In the genomic region with DNA sequence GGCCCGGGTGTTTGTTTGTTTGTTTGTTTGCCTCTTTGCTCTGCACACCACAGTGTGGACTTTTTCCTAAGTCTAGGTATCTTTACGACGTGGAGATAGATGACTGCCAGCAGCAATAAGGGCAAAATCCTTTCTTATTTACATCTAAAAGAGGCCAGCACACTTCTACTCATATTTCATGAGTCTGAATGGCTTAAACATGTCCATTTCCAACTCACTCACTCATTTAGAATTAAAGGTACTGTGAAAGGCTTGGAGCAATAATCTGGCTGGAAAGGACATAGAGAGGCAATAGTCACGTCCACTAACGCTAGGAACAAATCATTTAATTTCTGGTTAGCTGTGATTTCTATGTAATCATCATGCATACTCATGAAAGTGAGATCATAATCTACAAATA, we compare ENCODE assay signal across 20 cellular contexts.
"Had no signal": no experiment of that assay in that cellular context is flagged by ENCODE, and none has a peak within 500 bp of the region (broad histone marks: within the 10 kb centered on the region; RNA-seq: fewer than 3 reads in every experiment).

No MANE protein-coding gene starts in this region.

- H2AFZ ChIP-seq: neural progenitor cell had no signal

- FAIRE-seq: endometrium had no signal

- H3K36me3 ChIP-seq: left lung, neural progenitor cell, sigmoid colon, spleen, thoracic aorta, vagina had no signal

- H3K27ac ChIP-seq: foreskin keratinocyte, neural progenitor cell, sigmoid colon, spleen, thoracic aorta, vagina had no signal

- H3K4me3 ChIP-seq: left lung, lung, neural progenitor cell, sigmoid colon, spleen, thoracic aorta, vagina had no signal

- H3K4me2 ChIP-seq: neural progenitor cell had no signal

- DNase-seq: activated CD4-positive, alpha-beta memory T cell treated with anti-CD3 and anti-CD28 coated beads for 36 hours; activated CD4-positive, alpha-beta T cell treated with anti-CD3 and anti-CD28 coated beads for 48 hours; activated effector memory CD4-positive, alpha-beta T cell treated with anti-CD3 and anti-CD28 coated beads, Interleukin-2, amount 50 U/mL, for 16 hours; activated naive CD4-positive, alpha-beta T cell treated with anti-CD3 and anti-CD28 coated beads, Interleukin-2, amount 10 ng/mL, durations not matched to agents 7 days and 5 days; activated naive CD8-positive, alpha-beta T cell treated with anti-CD3 and anti-CD28 coated beads, Interleukin-2, amount 50 U/mL, for 24 hours; activated T-cell treated with anti-CD3 and anti-CD28 coated beads for 4 hours; effector CD4-positive, alpha-beta T cell; foreskin keratinocyte; left lung; naive thymus-derived CD4-positive, alpha-beta T cell; retina; sigmoid colon; spleen; stimulated activated CD4-positive, alpha-beta T cell treated with anti-CD3 and anti-CD28 coated beads, Interleukin-4, amount 100 ng/mL, for 1 hour; stimulated activated naive CD4-positive, alpha-beta T cell treated with Interleukin-2 at 50 U/mL for 16 hours had no signal

- H3K9me3 ChIP-seq: left lung, sigmoid colon, spleen, thoracic aorta, vagina had no signal

- ATAC-seq: activated naive CD8-positive, alpha-beta T cell treated with anti-CD3 and anti-CD28 coated beads, Interleukin-2, amount 50 U/mL, for 24 hours; foreskin keratinocyte; left lung; naive thymus-derived CD4-positive, alpha-beta T cell had no signal

- H3K27me3 ChIP-seq: foreskin keratinocyte, sigmoid colon, vagina had no signal

- H3K9ac ChIP-seq: neural progenitor cell had no signal
